Comparison of ENCODE assay signal across 8 cellular contexts in the genomic region with DNA sequence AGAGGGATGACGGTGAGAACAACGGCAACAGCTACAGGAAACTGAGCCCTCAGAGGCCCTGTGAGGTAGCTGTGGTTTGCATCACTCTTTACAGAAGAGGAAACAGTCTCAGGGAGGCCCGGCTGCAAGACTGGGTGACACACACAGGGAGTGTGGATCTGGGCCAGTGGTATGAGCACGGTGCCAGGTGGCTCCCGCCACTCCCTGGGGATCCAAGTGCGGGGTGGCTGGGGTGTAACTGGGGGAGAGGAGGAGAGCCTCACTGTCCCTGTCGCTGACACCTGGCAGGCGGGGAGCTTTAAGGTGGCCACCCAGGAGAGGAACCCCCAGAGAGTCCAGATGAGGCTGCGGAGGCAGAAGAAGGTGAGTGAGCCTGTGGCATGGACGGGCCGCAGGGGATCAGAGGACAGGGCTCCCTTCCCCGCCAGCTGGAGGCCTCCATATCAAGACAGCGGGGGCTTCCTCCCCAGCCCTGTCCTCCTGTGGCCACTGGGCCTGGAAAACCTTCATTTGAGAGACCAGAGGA. TPM values are rescaled to one million over a fixed set of nuclear protein-coding genes. Genes with fewer than 3 reads are reported as not detected.
DNase-seq lines count a peak whose midpoint lies in the region; ATAC-seq lines count a peak whose summit lies in the region.

No MANE protein-coding gene starts in this region.

- peaks cover 49% of the 10 kb centered on the region for H3K36me3 Mint-ChIP-seq in stimulated activated memory B cell treated with anti-CD40 and anti-IgM and Interleukin-4, amounts not matched to agents 10 μg/mL and 1 μg/mL and 100 μg/mL, for 72 hours

- DNase-seq in GM19240 (ENCODE audit: insufficient read length, low spot score) (peak; percentile 81), left lobe of liver (ENCODE audit: low spot score) (no peak), iPS-NIHi11 (ENCODE audit: low spot score) (no peak), ureter (ENCODE audit: low spot score) (no peak), NCI-H2171 (lab: John Stamatoyannopoulos, UW) (no peak)
- DNase-seq in activated CD8-positive, alpha-beta memory T cell treated with anti-CD3 and anti-CD28 coated beads, Interleukin-2, amount 50 U/mL, for 24 hours (ENCODE audit: extremely low read depth), result peak; percentile 45

- H3K27me3 Mint-ChIP-seq in stimulated activated memory B cell treated with anti-CD40 and anti-IgM and Interleukin-4, amounts not matched to agents 10 μg/mL and 1 μg/mL and 100 μg/mL, for 72 hours, result no peaks in the 10 kb centered on the region

- H3K9me3 Mint-ChIP-seq in stimulated activated memory B cell treated with anti-CD40 and anti-IgM and Interleukin-4, amounts not matched to agents 10 μg/mL and 1 μg/mL and 100 μg/mL, for 72 hours, result no peaks in the 10 kb centered on the region

- peak overlapping the region; percentile 74 for H3K4me3 Mint-ChIP-seq in stimulated activated memory B cell treated with anti-CD40 and anti-IgM and Interleukin-4, amounts not matched to agents 10 μg/mL and 1 μg/mL and 100 μg/mL, for 72 hours

- H3K4me1 Mint-ChIP-seq in stimulated activated memory B cell treated with anti-CD40 and anti-IgM and Interleukin-4, amounts not matched to agents 10 μg/mL and 1 μg/mL and 100 μg/mL, for 72 hours, result peaks cover 26% of the 10 kb centered on the region

- H3K27ac Mint-ChIP-seq in stimulated activated memory B cell treated with anti-CD40 and anti-IgM and Interleukin-4, amounts not matched to agents 10 μg/mL and 1 μg/mL and 100 μg/mL, for 72 hours, result peak overlapping the region; percentile 99

- ATAC-seq in HG03521 (IDR thresholded peaks at IDR 0.05; ENCODE audit: unreplicated experiment) (peak; percentile 78), left lobe of liver (peak; percentile 33)
- peak; percentile 99 for ATAC-seq in stimulated activated memory B cell treated with anti-CD40 and anti-IgM and Interleukin-4, amounts not matched to agents 10 μg/mL and 1 μg/mL and 100 μg/mL, for 72 hours

RNA-seq across cellular contexts. Expression of gene RGL4, which starts 5.6 kb away (rescaled TPM):
- total RNA-seq in left lobe of liver, result not detected
- total RNA-seq in ureter, result not detected

RNA-seq across cellular contexts. Expression of gene ZNF70, which starts 54.5 kb away (rescaled TPM):
- total RNA-seq in left lobe of liver, result 0.96 TPM
- total RNA-seq in ureter, result 9.0 TPM

RNA-seq across cellular contexts. Expression of gene VPREB3, which starts 57.8 kb away (rescaled TPM):
- total RNA-seq in left lobe of liver (0.40 TPM), ureter (not detected)

Comparison
In these comparisons a context has a peak if more than half of its experiments do, and no peak if none do; other contexts are left out.
1. DNase-seq: peak in GM19240 (single experiment) and activated CD8-positive, alpha-beta memory T cell treated with anti-CD3 and anti-CD28 coated beads, Interleukin-2, amount 50 U/mL, for 24 hours (single experiment); none in left lobe of liver (single experiment), iPS-NIHi11 (single experiment), ureter (single experiment) and NCI-H2171 (single experiment).
2. ATAC-seq: peak in every context shown above with its lines; median percentile 99 in stimulated activated memory B cell treated with anti-CD40 and anti-IgM and Interleukin-4, amounts not matched to agents 10 μg/mL and 1 μg/mL and 100 μg/mL, for 72 hours; 78 in HG03521; 33 in left lobe of liver.